ENCODE assay signal across 14 cellular contexts in the genomic region with DNA sequence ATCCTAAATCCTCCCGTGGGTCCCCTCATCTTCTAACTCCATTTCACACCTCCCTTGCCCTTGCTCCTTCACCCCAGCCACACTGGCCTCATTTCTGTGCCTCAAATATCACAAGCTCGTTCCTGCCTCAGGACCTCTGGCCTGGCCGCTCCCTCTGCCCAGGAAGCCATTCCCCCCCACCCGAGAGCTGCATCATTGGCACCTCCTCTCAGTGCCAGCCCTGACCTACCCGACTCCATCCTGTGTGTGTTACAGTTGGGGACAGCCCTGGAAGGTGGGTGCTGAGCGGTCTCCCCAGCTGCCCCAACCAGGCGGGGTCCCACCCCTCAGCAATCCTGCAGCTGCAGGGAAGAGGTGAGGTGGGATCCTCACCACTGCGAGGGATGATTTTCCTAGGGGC. TPM values are rescaled to one million over a fixed set of nuclear protein-coding genes. Genes with fewer than 3 reads are reported as not detected.
DNase-seq lines count a peak whose midpoint lies in the region; ATAC-seq and TF ChIP-seq lines count a peak whose summit lies in the region.
"Had no signal": no experiment of that assay in that cellular context is flagged by ENCODE, and none has a peak within 500 bp of the region (broad histone marks: within the 10 kb centered on the region; RNA-seq: fewer than 3 reads in every experiment).

No MANE protein-coding gene starts in this region.

- no peak for TF ChIP-seq CTCF in WTC11 (IDR thresholded peaks at IDR 0.05)
- TF ChIP-seq CTCF in gastrocnemius medialis (IDR thresholded peaks at IDR 0.05 in 4 of 5, conservative IDR thresholded peaks at IDR 0.05 in 1 of 5), result no peak

- H3K27ac ChIP-seq in layer of hippocampus (ENCODE audit: low read depth, low read length) (peak overlapping the region; percentile 38), gastrocnemius medialis (peak overlapping the region; percentile 68 to 86 (median 81))

- peak overlapping the region; percentile 25 for H3K4me3 Mint-ChIP-seq in WTC11
- no peak overlapping the region for H3K4me3 Mint-ChIP-seq in T-helper 2 cell treated with Interferon-gamma antibody and Interleukin-4, amounts not matched to agents 5 μg/mL and 100 μg/mL, for 36 hours

- no peak for DNase-seq in WTC11 (ENCODE audit: low spot score)
- no peak for DNase-seq in gastrocnemius medialis
- no peak for DNase-seq in T-helper 2 cell treated with Interferon-gamma antibody and Interleukin-4, amounts not matched to agents 5 μg/mL and 100 μg/mL, for 36 hours (ENCODE audit: low spot score)
- no peak for DNase-seq in NCI-H2196 treated with DMSO at 0.1 percent for 48 hours (lab: John Stamatoyannopoulos, UW; ENCODE audit: unreplicated experiment)
- DNase-seq: activated CD4-positive, alpha-beta T cell treated with anti-CD3 and anti-CD28 coated beads for 4 hours; activated effector memory CD4-positive, alpha-beta T cell treated with anti-CD3 and anti-CD28 coated beads, Interleukin-2, amount 50 U/mL, for 16 hours; MM.1S; NCI-H526; stimulated activated CD4-positive, alpha-beta T cell treated with anti-CD3 and anti-CD28 coated beads, Interleukin-4, amount 100 ng/mL, for 1 hour had no signal

- no peaks in the 10 kb centered on the region for H3K9me3 ChIP-seq in ES-I3 (ENCODE audit: control insufficient read depth, insufficient read depth, low read length)
- H3K9me3 ChIP-seq in gastrocnemius medialis, result no peaks in the 10 kb centered on the region

- H3K4me1 Mint-ChIP-seq in WTC11, result peaks cover 56% of the 10 kb centered on the region
- H3K4me1 Mint-ChIP-seq in T-helper 2 cell treated with Interferon-gamma antibody and Interleukin-4, amounts not matched to agents 5 μg/mL and 100 μg/mL, for 36 hours (ENCODE audit: low read depth), result peaks cover 13% of the 10 kb centered on the region

- 0 out of 2 replicates have a peak overlapping the region, but pooled peaks have one; percentile 1 for H3K27ac Mint-ChIP-seq in WTC11
- no peak overlapping the region for H3K27ac Mint-ChIP-seq in T-helper 2 cell treated with Interferon-gamma antibody and Interleukin-4, amounts not matched to agents 5 μg/mL and 100 μg/mL, for 36 hours

- no peaks in the 10 kb centered on the region for H3K36me3 Mint-ChIP-seq in WTC11
- H3K36me3 Mint-ChIP-seq in T-helper 2 cell treated with Interferon-gamma antibody and Interleukin-4, amounts not matched to agents 5 μg/mL and 100 μg/mL, for 36 hours (ENCODE audit: low read depth), result no peaks in the 10 kb centered on the region

- no peaks in the 10 kb centered on the region for H3K27me3 Mint-ChIP-seq in WTC11 (ENCODE audit: low read depth)
- H3K27me3 Mint-ChIP-seq in T-helper 2 cell treated with Interferon-gamma antibody and Interleukin-4, amounts not matched to agents 5 μg/mL and 100 μg/mL, for 36 hours (ENCODE audit: low read depth), result peaks cover 47% of the 10 kb centered on the region

- H3K4me1 ChIP-seq in ES-I3 (ENCODE audit: insufficient read depth, low read length) (peaks cover 49% of the 10 kb centered on the region), gastrocnemius medialis (peaks cover 55 to 62% of the 10 kb centered on the region in 2 donors)

- CTCF ChIA-PET in WTC11 (lab: Charles Lee), result interaction anchor here (0.9 to 3.9 kb wide), 9 partner anchors 14 to 110 kb away, joined by 3 to 35 read pairs (median 5); no protein-coding TSS in a partner anchor

- H3K9ac ChIP-seq in ES-I3 (ENCODE audit: low read depth, low read length), result peak overlapping the region; percentile 24

- no peak for TF ChIP-seq POLR2A in gastrocnemius medialis (IDR thresholded peaks at IDR 0.05)

- in situ Hi-C loops in gastrocnemius medialis (cut with MboI; ENCODE audit: low sequenced_read_pairs in 4 of 4), result no loop called here

- no peaks in the 10 kb centered on the region for H3K9me3 Mint-ChIP-seq in WTC11
- H3K9me3 Mint-ChIP-seq in T-helper 2 cell treated with Interferon-gamma antibody and Interleukin-4, amounts not matched to agents 5 μg/mL and 100 μg/mL, for 36 hours, result no peaks in the 10 kb centered on the region

- POLR2A ChIA-PET in WTC11 (lab: Charles Lee), result interaction anchor here (1.1 to 1.3 kb wide), 2 partner anchors 17 to 36 kb away, joined by 3 to 4 read pairs; no protein-coding TSS in a partner anchor

- H3K36me3 ChIP-seq in ES-I3 (ENCODE audit: insufficient read depth, low read length) (peaks cover 3% of the 10 kb centered on the region; the same call in 1 of the 2 replicates), gastrocnemius medialis (no peaks in the 10 kb centered on the region)

- no peak for ATAC-seq in WTC11
- no peak for ATAC-seq in gastrocnemius medialis
- ATAC-seq in HG02973 (IDR thresholded peaks at IDR 0.05; ENCODE audit: unreplicated experiment), result no peak
- no peak for ATAC-seq in HG02798 (IDR thresholded peaks at IDR 0.05; ENCODE audit: poor library complexity, unreplicated experiment)
- ATAC-seq: HCT116 had no signal

- H3K4me3 ChIP-seq in gastrocnemius medialis, result peak overlapping the region in 1 of 4 donors; percentile 34

- intact Hi-C loops in gastrocnemius medialis (cut with DNase I; ENCODE audit: low total_unique reads), result loop anchor here (5.0 kb wide), 1 partner anchor 35 kb away; no protein-coding TSS in a partner anchor

- no peaks in the 10 kb centered on the region for H3K27me3 ChIP-seq in layer of hippocampus (ENCODE audit: control insufficient read depth, insufficient read depth, low read length)
- H3K27me3 ChIP-seq in gastrocnemius medialis, result no peaks in the 10 kb centered on the region

TF ChIP-seq in WTC11, 78 proteins besides CTCF, POLR2A, EP300 and RAD21:
- TF ChIP-seq CREM (CRISPR knock-in tag; IDR thresholded peaks at IDR 0.05), result no peak
- TF ChIP-seq, protein P1, sequence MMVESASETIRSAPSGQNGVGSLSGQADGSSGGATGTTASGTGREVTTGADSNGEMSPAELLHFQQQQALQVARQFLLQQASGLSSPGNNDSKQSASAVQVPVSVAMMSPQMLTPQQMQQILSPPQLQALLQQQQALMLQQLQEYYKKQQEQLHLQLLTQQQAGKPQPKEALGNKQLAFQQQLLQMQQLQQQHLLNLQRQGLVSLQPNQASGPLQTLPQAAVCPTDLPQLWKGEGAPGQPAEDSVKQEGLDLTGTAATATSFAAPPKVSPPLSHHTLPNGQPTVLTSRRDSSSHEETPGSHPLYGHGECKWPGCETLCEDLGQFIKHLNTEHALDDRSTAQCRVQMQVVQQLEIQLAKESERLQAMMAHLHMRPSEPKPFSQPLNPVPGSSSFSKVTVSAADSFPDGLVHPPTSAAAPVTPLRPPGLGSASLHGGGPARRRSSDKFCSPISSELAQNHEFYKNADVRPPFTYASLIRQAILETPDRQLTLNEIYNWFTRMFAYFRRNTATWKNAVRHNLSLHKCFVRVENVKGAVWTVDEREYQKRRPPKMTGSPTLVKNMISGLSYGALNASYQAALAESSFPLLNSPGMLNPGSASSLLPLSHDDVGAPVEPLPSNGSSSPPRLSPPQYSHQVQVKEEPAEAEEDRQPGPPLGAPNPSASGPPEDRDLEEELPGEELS (CRISPR knock-in tag; IDR thresholded peaks at IDR 0.05), result no peak
- TF ChIP-seq TCF7 (CRISPR knock-in tag; IDR thresholded peaks at IDR 0.05; ENCODE audit: low read depth), result no peak
- TF ChIP-seq ZNF138 (CRISPR knock-in tag; conservative IDR thresholded peaks at IDR 0.05), result no peak

RNA-seq across cellular contexts. Expression of a gene that starts 14.5 kb away (rescaled TPM):
- total RNA-seq in WTC11 (2021), result 56.7 to 63.9 TPM (median 57.4 TPM) in 3 replicates
- 10 to 100 TPM; 15.7 to 70.9 (median 19.9) TPM for total RNA-seq in gastrocnemius medialis

RNA-seq across cellular contexts. Expression of a gene that starts 49.0 kb away (rescaled TPM):
- not detected in 3 replicates for total RNA-seq in WTC11 (2021)
- not detected for total RNA-seq in gastrocnemius medialis
